In genomic region chr9:128809036-128809599, GRCh38 we compare ENCODE assay signal across 1 cellular context.
TF ChIP-seq lines count a peak whose summit lies in the region.

No MANE protein-coding gene starts in this region.

TF ChIP-seq in K562, 482 proteins besides CTCF, POLR2A, EP300 and RAD21:
- TF ChIP-seq NCOA6 (IDR thresholded peaks at IDR 0.05): no peak
- TF ChIP-seq POLR2G (IDR thresholded peaks at IDR 0.05; ENCODE audit: low read depth, low read length): 0 out of 2 replicates have a peak, but pooled peaks have one; percentile 37
- no peak for TF ChIP-seq NONO (IDR thresholded peaks at IDR 0.05; ENCODE audit: low read depth in 2 of 2, low read length in 1 of 2)
- peak; percentile 25; the same call in 1 of the 2 replicates for TF ChIP-seq RBFOX2 (IDR thresholded peaks at IDR 0.05; ENCODE audit: low read depth, low read length)
- TF ChIP-seq TCF15 (CRISPR knock-in tag; IDR thresholded peaks at IDR 0.05): no peak
